21 cellular contexts compared by ENCODE assay signal in genomic region chr17:80895366-80895765, GRCh38.
DNase-seq lines count a peak whose midpoint lies in the region; ATAC-seq, FAIRE-seq and TF ChIP-seq lines count a peak whose summit lies in the region.
"Had no signal": no experiment of that assay in that cellular context is flagged by ENCODE, and none has a peak within 500 bp of the region (broad histone marks: within the 10 kb centered on the region; RNA-seq: fewer than 3 reads in every experiment).

No MANE protein-coding gene starts in this region.

- H3K4me3 ChIP-seq in bronchial epithelial cell (ENCODE audit: low read depth, low read length) (no peak overlapping the region), foreskin fibroblast (ENCODE audit: low read depth in 1 of 2, low read length in 2 of 2) (no peak overlapping the region)
- H3K4me3 ChIP-seq: esophagus squamous epithelium, GM12878, thoracic aorta had no signal

- no peak for TF ChIP-seq CTCF in bronchial epithelial cell (IDR thresholded peaks at IDR 0.05; ENCODE audit: insufficient read depth, low read length, severe bottlenecking)
- no peak for TF ChIP-seq CTCF in foreskin fibroblast (IDR thresholded peaks at IDR 0.05; ENCODE audit: low read depth, low read length)

- DNase-seq in activated naive CD4-positive, alpha-beta T cell treated with anti-CD3 and anti-CD28 coated beads for 36 hours = no peak
- DNase-seq in activated naive CD4-positive, alpha-beta T cell treated with anti-CD3 and anti-CD28 coated beads, Interleukin-2, amount 50 U/mL, for 16 hours = no peak
- no peak for DNase-seq in T-cell
- no peak for DNase-seq in bronchial epithelial cell (ENCODE audit: low read depth)
- DNase-seq in stimulated activated effector memory CD8-positive, alpha-beta T cell treated with anti-CD3 and anti-CD28 coated beads, Interleukin-12 subunit alpha, Interleukin-12 subunit beta, amount 100 ng/mL, for 72 hours (ENCODE audit: low spot score in 2 of 2) = no peak
- no peak for DNase-seq in foreskin fibroblast
- DNase-seq in left ventricle myocardium superior = no peak
- DNase-seq in NCI-H1417 (lab: John Stamatoyannopoulos, UW) = no peak
- DNase-seq: ACHN; activated T-cell treated with anti-CD3 and anti-CD28 coated beads, Interleukin-2, amount 50 U/mL, for 4 hours; effector CD4-positive, alpha-beta T cell; esophagus squamous epithelium; kidney glomerular epithelial cell; mammary epithelial cell; NCI-H1105 treated with DMSO at 0.1 percent for 48 hours; NCI-H2171 treated with DMSO at 0.1 percent for 48 hours; Right ventricle myocardium superior had no signal

- no peaks in the 10 kb centered on the region for H3K9me3 Mint-ChIP-seq in activated naive CD4-positive, alpha-beta T cell treated with anti-CD3 and anti-CD28 coated beads for 36 hours
- H3K9me3 Mint-ChIP-seq in T-cell = no peaks in the 10 kb centered on the region
- H3K9me3 Mint-ChIP-seq in stimulated activated effector memory CD8-positive, alpha-beta T cell treated with anti-CD3 and anti-CD28 coated beads, Interleukin-12 subunit alpha, Interleukin-12 subunit beta, amount 100 ng/mL, for 72 hours = no peaks in the 10 kb centered on the region
- H3K9me3 Mint-ChIP-seq: activated T-cell treated with anti-CD3 and anti-CD28 coated beads, Interleukin-2, amount 50 U/mL, for 4 hours had no signal

- peaks cover 39% of the 10 kb centered on the region for H3K36me3 Mint-ChIP-seq in activated naive CD4-positive, alpha-beta T cell treated with anti-CD3 and anti-CD28 coated beads for 36 hours (ENCODE audit: low read depth)
- H3K36me3 Mint-ChIP-seq in T-cell = peaks cover 38% of the 10 kb centered on the region
- H3K36me3 Mint-ChIP-seq in stimulated activated effector memory CD8-positive, alpha-beta T cell treated with anti-CD3 and anti-CD28 coated beads, Interleukin-12 subunit alpha, Interleukin-12 subunit beta, amount 100 ng/mL, for 72 hours = peaks cover 100% of the 10 kb centered on the region

- H3K27ac Mint-ChIP-seq in activated naive CD4-positive, alpha-beta T cell treated with anti-CD3 and anti-CD28 coated beads for 36 hours = peak overlapping the region; percentile 32
- H3K27ac Mint-ChIP-seq in T-cell = peak overlapping the region; percentile 34 to 86
- peak overlapping the region; percentile 97 for H3K27ac Mint-ChIP-seq in stimulated activated effector memory CD8-positive, alpha-beta T cell treated with anti-CD3 and anti-CD28 coated beads, Interleukin-12 subunit alpha, Interleukin-12 subunit beta, amount 100 ng/mL, for 72 hours

- POLR2A ChIA-PET in T-cell (lab: Charles Lee) = no interaction called here

- H3K27me3 Mint-ChIP-seq in activated naive CD4-positive, alpha-beta T cell treated with anti-CD3 and anti-CD28 coated beads for 36 hours (ENCODE audit: low read depth) = no peaks in the 10 kb centered on the region
- no peaks in the 10 kb centered on the region for H3K27me3 Mint-ChIP-seq in T-cell

- no peaks in the 10 kb centered on the region for H3K27me3 ChIP-seq in bronchial epithelial cell (ENCODE audit: control insufficient read depth, insufficient read depth, low read length)
- H3K27me3 ChIP-seq: esophagus squamous epithelium had no signal

- CTCF ChIA-PET in activated naive CD4-positive, alpha-beta T cell treated with anti-CD3 and anti-CD28 coated beads for 36 hours (lab: Charles Lee) = no interaction called here
- CTCF ChIA-PET in T-cell (lab: Charles Lee) = no interaction called here

- intact Hi-C loops in activated naive CD4-positive, alpha-beta T cell treated with anti-CD3 and anti-CD28 coated beads for 36 hours (cut with micrococcal nuclease) = no loop called here
- intact Hi-C loops in left ventricle myocardium superior (cut with micrococcal nuclease) = no loop called here

- peaks cover 61% of the 10 kb centered on the region for H3K4me1 Mint-ChIP-seq in activated naive CD4-positive, alpha-beta T cell treated with anti-CD3 and anti-CD28 coated beads for 36 hours (ENCODE audit: low read depth)
- H3K4me1 Mint-ChIP-seq in T-cell = peaks cover 26 to 70% (median 48%) of the 10 kb centered on the region in 3 donors
- H3K4me1 Mint-ChIP-seq in stimulated activated effector memory CD8-positive, alpha-beta T cell treated with anti-CD3 and anti-CD28 coated beads, Interleukin-12 subunit alpha, Interleukin-12 subunit beta, amount 100 ng/mL, for 72 hours = peaks cover 78% of the 10 kb centered on the region

- H3K36me3 ChIP-seq in bronchial epithelial cell (ENCODE audit: control insufficient read depth, insufficient read depth, low read length) = peaks cover 14% of the 10 kb centered on the region

- no peak overlapping the region for H3K4me3 Mint-ChIP-seq in activated naive CD4-positive, alpha-beta T cell treated with anti-CD3 and anti-CD28 coated beads for 36 hours
- H3K4me3 Mint-ChIP-seq in T-cell = peak overlapping the region in 2 of 3 donors; percentile 16 to 45
- H3K4me3 Mint-ChIP-seq in stimulated activated effector memory CD8-positive, alpha-beta T cell treated with anti-CD3 and anti-CD28 coated beads, Interleukin-12 subunit alpha, Interleukin-12 subunit beta, amount 100 ng/mL, for 72 hours = peak overlapping the region; percentile 66
- H3K4me3 Mint-ChIP-seq: CD14-positive monocyte had no signal

- peak; percentile 43 for FAIRE-seq in bronchial epithelial cell (lab: Jason Lieb, UNC)
- FAIRE-seq: GM12878, HTR-8/SVneo had no signal

- ATAC-seq in T-cell (replicated peaks in 1 of 4) (no peak), left ventricle myocardium superior (no peak)
- no peak for ATAC-seq in stimulated activated effector memory CD8-positive, alpha-beta T cell treated with anti-CD3 and anti-CD28 coated beads, Interleukin-12 subunit alpha, Interleukin-12 subunit beta, amount 100 ng/mL, for 72 hours
- ATAC-seq: activated T-cell treated with anti-CD3 and anti-CD28 coated beads, Interleukin-2, amount 50 U/mL, for 4 hours; GM12878 had no signal

Comparison
In these comparisons a context has a peak if more than half of its experiments do, and no peak if none do; other contexts are left out.
1. H3K27ac Mint-ChIP-seq: peak in every context shown above with its lines; median percentile 97 in stimulated activated effector memory CD8-positive, alpha-beta T cell treated with anti-CD3 and anti-CD28 coated beads, Interleukin-12 subunit alpha, Interleukin-12 subunit beta, amount 100 ng/mL, for 72 hours; 60 in T-cell; 32 in activated naive CD4-positive, alpha-beta T cell treated with anti-CD3 and anti-CD28 coated beads for 36 hours.